In genomic region chr10:50552771-50553535, GRCh38 we compare ENCODE assay signal across 8 cellular contexts.
DNase-seq lines count a peak whose midpoint lies in the region; ATAC-seq and TF ChIP-seq lines count a peak whose summit lies in the region.

No MANE protein-coding gene starts in this region.

- no peaks in the 10 kb centered on the region for H3K27me3 ChIP-seq in H9 (ENCODE audit: insufficient read depth, low read length)
- no peaks in the 10 kb centered on the region for H3K27me3 ChIP-seq in uterus

- no peaks in the 10 kb centered on the region for H3K79me1 ChIP-seq in H9 (ENCODE audit: insufficient read depth, low read depth, low read length, poor library complexity, severe bottlenecking)

- peak; percentile 57 for TF ChIP-seq CTCF in H9 (conservative IDR thresholded peaks at IDR 0.05)
- peak; percentile 45 for TF ChIP-seq CTCF in foreskin fibroblast (IDR thresholded peaks at IDR 0.05; ENCODE audit: low read depth, low read length)
- peak in 1 of 4 experiments; percentile 10 for TF ChIP-seq CTCF in uterus (IDR thresholded peaks at IDR 0.05)

- no peak overlapping the region for H2BK12ac ChIP-seq in H9 (ENCODE audit: insufficient read length, low read depth, low read length)

- H2AK5ac ChIP-seq in H9 (ENCODE audit: insufficient read length, low read length) = no peak overlapping the region

- WGBS in H9 (ENCODE audit: extremely low coverage, insufficient read length, low lambda C conversion rate) = no CpG with 5 or more reads among the region's 4 CpGs

- H2BK120ac ChIP-seq in H9 (ENCODE audit: low read depth, low read length, poor library complexity, severe bottlenecking) = no peak overlapping the region

- H3K36me3 Mint-ChIP-seq in H9 (ENCODE audit: insufficient read depth in 1 of 3, low read depth in 3 of 3) = peaks cover 0 to 16% (median 6%) of the 10 kb centered on the region in 3 experiments; a peak in 4 of 7 replicates
- H3K36me3 Mint-ChIP-seq in T-cell = peaks cover 9% of the 10 kb centered on the region

- no peak overlapping the region for H3K18ac ChIP-seq in H9 (ENCODE audit: insufficient read length, low read depth, low read length)

- CTCF ChIA-PET in T-cell (lab: Charles Lee) = interaction anchor here (0.7 to 2.1 kb wide), 12 partner anchors 8 to 101 kb away, joined by 3 to 9 read pairs (median 4); partner anchors contain the start of gene SGMS1 (in 1 of the 2)

- H4K8ac ChIP-seq in H9 (replicated peaks; ENCODE audit: insufficient read length, low read depth, low read length) = no peak overlapping the region

- no peak overlapping the region for H3K56ac ChIP-seq in H9 (ENCODE audit: insufficient read length, low read depth, low read length)

- ATAC-seq in T-cell (replicated peaks in 1 of 4) = peak; percentile 34 to 75 (median 62)
- ATAC-seq in GM21576 (IDR thresholded peaks at IDR 0.05; ENCODE audit: unreplicated experiment) = no peak

- intact Hi-C loops in uterus (cut with DNase I; ENCODE audit: low total_unique reads) = no loop called here

- H3K4me2 ChIP-seq in H9 (ENCODE audit: insufficient read depth, insufficient read length, low read length) = no peak overlapping the region

- peaks cover 30 to 52% of the 10 kb centered on the region in 2 experiments for H3K4me1 Mint-ChIP-seq in H9
- H3K4me1 Mint-ChIP-seq in T-cell = peaks cover 34 to 56% (median 54%) of the 10 kb centered on the region in 3 donors

- peak; percentile 20 for DNase-seq in DMS 273 (lab: John Stamatoyannopoulos, UW; ENCODE audit: unreplicated experiment)
- DNase-seq in DMS 273 treated with DMSO at 0.1 percent for 48 hours (lab: John Stamatoyannopoulos, UW) = no peak
- DNase-seq in H9 = no peak
- DNase-seq in T-cell = peak in 32 of 34 experiments; percentile 2 to 52 (median 26)
- DNase-seq in foreskin fibroblast = peak in 1 of 2 donors; percentile 55
- no peak for DNase-seq in uterus
- DNase-seq in NCI-H1436 treated with DMSO at 0.1 percent for 48 hours (lab: John Stamatoyannopoulos, UW) = no peak

- H4K20me1 ChIP-seq in H9 (ENCODE audit: control insufficient read depth, insufficient read depth, insufficient read length) = no peaks in the 10 kb centered on the region

- H3K23me2 ChIP-seq in H9 (ENCODE audit: insufficient read length, low read depth, low read length, poor library complexity, severe bottlenecking) = no peaks in the 10 kb centered on the region

- no peaks in the 10 kb centered on the region for H3K27me3 Mint-ChIP-seq in H9 (ENCODE audit: low read depth)
- H3K27me3 Mint-ChIP-seq in T-cell = no peaks in the 10 kb centered on the region

- TF ChIP-seq POLR2A in uterus (IDR thresholded peaks at IDR 0.05) = no peak

- H4K91ac ChIP-seq in H9 (ENCODE audit: insufficient read length, low read depth, low read length) = no peak overlapping the region

- no peak overlapping the region for H2BK20ac ChIP-seq in H9 (ENCODE audit: low read depth, low read length, poor library complexity, severe bottlenecking)

- no peak overlapping the region for H3K23ac ChIP-seq in H9 (ENCODE audit: insufficient read length, low read depth, low read length)

- peaks cover 9% of the 10 kb centered on the region; the same call in 1 of the 2 replicates for H3K4me1 ChIP-seq in H9 (ENCODE audit: insufficient read depth, low read length)
- peaks cover 7 to 20% of the 10 kb centered on the region in 2 donors for H3K4me1 ChIP-seq in uterus

- POLR2A ChIA-PET in T-cell (lab: Charles Lee) = no interaction called here

- no peak overlapping the region for H4K5ac ChIP-seq in H9 (ENCODE audit: insufficient read length, low read depth, low read length)

- no peak overlapping the region for H3K4me3 Mint-ChIP-seq in H9
- H3K4me3 Mint-ChIP-seq in T-cell = no peak overlapping the region

- H3K14ac ChIP-seq in H9 (ENCODE audit: insufficient read depth, low read length) = no peak overlapping the region

- peaks cover 2% of the 10 kb centered on the region; the same call in 1 of the 2 replicates for H3K79me2 ChIP-seq in H9 (ENCODE audit: insufficient read depth, low read length)

- H3T11ph ChIP-seq in H9 (ENCODE audit: low read length) = no peak overlapping the region

- H2AFZ ChIP-seq in H9 (ENCODE audit: low read length) = no peak overlapping the region

- H2BK5ac ChIP-seq in H9 (ENCODE audit: insufficient read length, low read length) = no peak overlapping the region

- H3K36me3 ChIP-seq in uterus = no peaks in the 10 kb centered on the region

- no peak overlapping the region for H3K9ac ChIP-seq in H9 (ENCODE audit: extremely low read depth, insufficient read length, low read length)

- H2BK15ac ChIP-seq in H9 (ENCODE audit: low read depth, low read length) = no peak overlapping the region

- no peak overlapping the region for H3K27ac ChIP-seq in H9 (ENCODE audit: insufficient read length, low read depth, low read length)
- peak overlapping the region; percentile 36 to 54 for H3K27ac ChIP-seq in uterus

- H3K9me3 Mint-ChIP-seq in H9 (peaks cover 0 to 8% of the 10 kb centered on the region in 2 experiments; a peak in 4 of 5 replicates), T-cell (peaks cover 0 to 5% (median 0%) of the 10 kb centered on the region in 3 donors)

- H3K9me3 ChIP-seq in H9 (ENCODE audit: control insufficient read depth, low read depth, low read length) (no peaks in the 10 kb centered on the region), uterus (no peaks in the 10 kb centered on the region)

- H3K4me3 ChIP-seq in foreskin fibroblast (ENCODE audit: low read depth in 1 of 2, low read length in 2 of 2) (no peak overlapping the region), uterus (no peak overlapping the region)

- no peak overlapping the region for H3K4ac ChIP-seq in H9 (ENCODE audit: low read depth, low read length)

- no peak overlapping the region; a peak in 1 of 7 replicates for H3K27ac Mint-ChIP-seq in H9
- H3K27ac Mint-ChIP-seq in T-cell = no peak overlapping the region

Comparison
In these comparisons a context has a peak if more than half of its experiments do, and no peak if none do; other contexts are left out.
1. DNase-seq: peak in DMS 273 (single experiment) and T-cell (32 of 34); none in DMS 273 treated with DMSO at 0.1 percent for 48 hours (single experiment), H9 (single experiment), uterus (0 of 2) and NCI-H1436 treated with DMSO at 0.1 percent for 48 hours (single experiment).